37 cellular contexts compared by ENCODE assay signal in the genomic region with DNA sequence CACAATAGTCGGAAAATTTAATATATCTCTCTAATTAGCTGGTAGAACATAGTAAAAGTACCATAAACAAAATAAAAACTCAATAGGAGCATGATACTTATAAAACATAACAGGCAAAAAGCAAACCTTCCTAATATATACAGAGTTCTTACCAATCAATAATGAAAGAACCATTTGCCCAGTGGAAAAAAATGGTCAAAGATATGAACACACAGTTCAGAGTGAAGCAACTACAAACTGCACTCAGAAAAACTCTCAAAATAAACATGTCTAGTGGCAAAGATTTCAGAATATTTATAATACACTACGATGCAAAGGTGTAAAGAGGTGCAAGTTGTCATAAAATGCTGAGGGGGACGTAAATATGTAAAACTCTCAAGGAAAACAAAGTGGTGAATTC.
"Had no signal": no experiment of that assay in that cellular context is flagged by ENCODE, and none has a peak within 500 bp of the region (broad histone marks: within the 10 kb centered on the region; RNA-seq: fewer than 3 reads in every experiment).

No MANE protein-coding gene starts in this region.

- ATAC-seq: activated naive CD4-positive, alpha-beta T cell treated with anti-CD3 and anti-CD28 coated beads, Interleukin-2, amount 50 U/mL, for 72 hours; activated naive CD8-positive, alpha-beta T cell treated with anti-CD3 and anti-CD28 coated beads, Interleukin-2, amount 50 U/mL, for 24 hours; activated T-cell treated with anti-CD3 and anti-CD28 coated beads, Interleukin-2, amount 50 U/mL, for 4 hours; activated T-cell treated with anti-CD3 and anti-CD28 coated beads, Interleukin-2, amount 50 U/mL, for 72 hours; activated T-helper 17 cell treated with anti-CD3 and anti-CD28 coated beads, Interleukin-2, amount 50 U/mL, for 72 hours; body of pancreas had no signal

- H3K9me3 Mint-ChIP-seq: activated T-cell treated with anti-CD3 and anti-CD28 coated beads, Interleukin-2, amount 50 U/mL, for 4 hours had no signal

- H3K27me3 Mint-ChIP-seq: activated naive CD4-positive, alpha-beta T cell treated with anti-CD3 and anti-CD28 coated beads, Interleukin-2, amount 50 U/mL, for 24 hours; activated naive CD8-positive, alpha-beta T cell; activated naive CD8-positive, alpha-beta T cell treated with anti-CD3 and anti-CD28 coated beads for 36 hours; activated naive CD8-positive, alpha-beta T cell treated with anti-CD3 and anti-CD28 coated beads, Interleukin-2, amount 10 ng/mL, durations not matched to agents 7 days and 5 days; activated naive CD8-positive, alpha-beta T cell treated with anti-CD3 and anti-CD28 coated beads, Interleukin-2, amount 50 U/mL, for 24 hours; activated T-cell treated with anti-CD3 and anti-CD28 coated beads, Interleukin-2, amount 50 U/mL, for 24 hours; activated T-helper 17 cell treated with anti-CD3 and anti-CD28 coated beads, Interleukin-2, amount 50 U/mL, for 72 hours; brain; central memory CD8-positive, alpha-beta T cell had no signal

- H3K27ac Mint-ChIP-seq: activated naive CD4-positive, alpha-beta T cell treated with anti-CD3 and anti-CD28 coated beads for 36 hours; activated naive CD4-positive, alpha-beta T cell treated with anti-CD3 and anti-CD28 coated beads, Interleukin-2, amount 50 U/mL, for 24 hours; activated naive CD4-positive, alpha-beta T cell treated with anti-CD3 and anti-CD28 coated beads, Interleukin-2, amount 50 U/mL, for 72 hours; activated naive CD8-positive, alpha-beta T cell; activated naive CD8-positive, alpha-beta T cell treated with anti-CD3 and anti-CD28 coated beads for 36 hours; activated naive CD8-positive, alpha-beta T cell treated with anti-CD3 and anti-CD28 coated beads, Interleukin-2, amount 10 ng/mL, durations not matched to agents 7 days and 5 days; activated naive CD8-positive, alpha-beta T cell treated with anti-CD3 and anti-CD28 coated beads, Interleukin-2, amount 50 U/mL, for 24 hours; activated T-cell treated with anti-CD3 and anti-CD28 coated beads, Interleukin-2, amount 50 U/mL, for 24 hours; activated T-cell treated with anti-CD3 and anti-CD28 coated beads, Interleukin-2, amount 50 U/mL, for 72 hours; activated T-helper 1 cell treated with anti-CD3 and anti-CD28 coated beads, Interleukin-12 subunit alpha, Interleukin-12 subunit beta, Interleukin-2, Interleukin-4 antibody, amounts not matched to agents 30 ng/mL and 10 ng/mL and 1 ng/mL, durations not matched to agents 14 hours and 24 hours and 36 hours; activated T-helper 17 cell treated with anti-CD3 and anti-CD28 coated beads, Interleukin-2, amount 50 U/mL, for 72 hours; activated T-helper 2 cell treated with anti-CD3 and anti-CD28 coated beads, Interferon-gamma antibody, Interleukin-2, Interleukin-4, amounts not matched to agents 10 μg/mL and 5 μg/mL and 100 μg/mL, durations not matched to agents 14 hours and 24 hours and 36 hours; brain had no signal

- H3K4me3 ChIP-seq: adrenal gland, ascending aorta, body of pancreas, breast epithelium, cardiac muscle cell had no signal

- H3K4me1 ChIP-seq: adrenal gland, ascending aorta, body of pancreas, breast epithelium had no signal

- DNase-seq: activated effector memory CD4-positive, alpha-beta T cell treated with anti-CD3 and anti-CD28 coated beads, Interleukin-2, amount 50 U/mL, for 16 hours; activated effector memory CD4-positive, alpha-beta T cell treated with Interleukin-2 at 50 U/mL for 16 hours; activated gamma-delta T cell; activated gamma-delta T cell treated with Interleukin-2 at 50 U/mL for 16 hours; activated naive CD4-positive, alpha-beta T cell; activated naive CD4-positive, alpha-beta T cell treated with anti-CD3 and anti-CD28 coated beads for 36 hours; activated naive CD4-positive, alpha-beta T cell treated with anti-CD3 and anti-CD28 coated beads, Interleukin-2, amount 50 U/mL, for 16 hours; activated naive CD4-positive, alpha-beta T cell treated with Interleukin-2 at 50 U/mL for 16 hours; activated naive CD8-positive, alpha-beta T cell treated with anti-CD3 and anti-CD28 coated beads for 36 hours; activated naive CD8-positive, alpha-beta T cell treated with anti-CD3 and anti-CD28 coated beads, Interleukin-2, amount 10 ng/mL, durations not matched to agents 7 days and 5 days; activated naive CD8-positive, alpha-beta T cell treated with anti-CD3 and anti-CD28 coated beads, Interleukin-2, amount 50 U/mL, for 24 hours; activated T-cell treated with anti-CD3 and anti-CD28 coated beads, Interleukin-2, amount 50 U/mL, for 1 hour; activated T-cell treated with anti-CD3 and anti-CD28 coated beads, Interleukin-2, amount 50 U/mL, for 24 hours; activated T-cell treated with anti-CD3 and anti-CD28 coated beads, Interleukin-2, amount 50 U/mL, for 4 hours; activated T-cell treated with anti-CD3 and anti-CD28 coated beads, Interleukin-2, amount 50 U/mL, for 48 hours; activated T-cell treated with anti-CD3 and anti-CD28 coated beads, Interleukin-2, amount 50 U/mL, for 72 hours; adrenal gland; amniotic stem cell; amygdala; anterior cingulate cortex; aorta; body of pancreas; brain microvascular endothelial cell; caudate nucleus; central memory CD4-positive, alpha-beta T cell; cerebellar nuclear complex had no signal

- H3K27ac ChIP-seq: adrenal gland, ascending aorta, body of pancreas, brain microvascular endothelial cell, breast epithelium, cardiac muscle cell had no signal

- H3K4me1 Mint-ChIP-seq: activated naive CD4-positive, alpha-beta T cell treated with anti-CD3 and anti-CD28 coated beads, Interleukin-2, amount 50 U/mL, for 24 hours; activated naive CD8-positive, alpha-beta T cell treated with anti-CD3 and anti-CD28 coated beads for 36 hours; activated naive CD8-positive, alpha-beta T cell treated with anti-CD3 and anti-CD28 coated beads, Interleukin-2, amount 10 ng/mL, durations not matched to agents 7 days and 5 days; activated naive CD8-positive, alpha-beta T cell treated with anti-CD3 and anti-CD28 coated beads, Interleukin-2, amount 50 U/mL, for 24 hours; activated T-helper 17 cell treated with anti-CD3 and anti-CD28 coated beads, Interleukin-2, amount 50 U/mL, for 72 hours; brain; central memory CD8-positive, alpha-beta T cell had no signal

- H3K9me3 ChIP-seq: adrenal gland, ascending aorta, body of pancreas, breast epithelium had no signal

- H3K4me3 Mint-ChIP-seq: activated naive CD4-positive, alpha-beta T cell treated with anti-CD3 and anti-CD28 coated beads for 36 hours; activated naive CD4-positive, alpha-beta T cell treated with anti-CD3 and anti-CD28 coated beads, Interleukin-2, amount 50 U/mL, for 24 hours; activated naive CD8-positive, alpha-beta T cell; activated naive CD8-positive, alpha-beta T cell treated with anti-CD3 and anti-CD28 coated beads for 36 hours; activated naive CD8-positive, alpha-beta T cell treated with anti-CD3 and anti-CD28 coated beads, Interleukin-2, amount 10 ng/mL, durations not matched to agents 7 days and 5 days; activated naive CD8-positive, alpha-beta T cell treated with anti-CD3 and anti-CD28 coated beads, Interleukin-2, amount 50 U/mL, for 24 hours; activated T-cell treated with anti-CD3 and anti-CD28 coated beads, Interleukin-2, amount 50 U/mL, for 24 hours; activated T-cell treated with anti-CD3 and anti-CD28 coated beads, Interleukin-2, amount 50 U/mL, for 4 hours; activated T-cell treated with anti-CD3 and anti-CD28 coated beads, Interleukin-2, amount 50 U/mL, for 72 hours; activated T-helper 1 cell treated with anti-CD3 and anti-CD28 coated beads, Interleukin-12 subunit alpha, Interleukin-12 subunit beta, Interleukin-2, Interleukin-4 antibody, amounts not matched to agents 30 ng/mL and 10 ng/mL and 1 ng/mL, durations not matched to agents 14 hours and 24 hours and 36 hours; activated T-helper 17 cell treated with anti-CD3 and anti-CD28 coated beads, Interleukin-2, amount 50 U/mL, for 72 hours; brain; central memory CD8-positive, alpha-beta T cell had no signal

- H3K36me3 ChIP-seq: adrenal gland, ascending aorta, brain microvascular endothelial cell, breast epithelium, cardiac muscle cell had no signal

- H3K36me3 Mint-ChIP-seq: activated naive CD4-positive, alpha-beta T cell treated with anti-CD3 and anti-CD28 coated beads, Interleukin-2, amount 50 U/mL, for 24 hours; activated naive CD8-positive, alpha-beta T cell; activated naive CD8-positive, alpha-beta T cell treated with anti-CD3 and anti-CD28 coated beads for 36 hours; activated naive CD8-positive, alpha-beta T cell treated with anti-CD3 and anti-CD28 coated beads, Interleukin-2, amount 10 ng/mL, durations not matched to agents 7 days and 5 days; brain had no signal

- H3K27me3 ChIP-seq: adrenal gland, ascending aorta, body of pancreas, brain microvascular endothelial cell, breast epithelium, cardiac muscle cell had no signal
